24 cellular contexts compared by ENCODE assay signal in the genomic region with DNA sequence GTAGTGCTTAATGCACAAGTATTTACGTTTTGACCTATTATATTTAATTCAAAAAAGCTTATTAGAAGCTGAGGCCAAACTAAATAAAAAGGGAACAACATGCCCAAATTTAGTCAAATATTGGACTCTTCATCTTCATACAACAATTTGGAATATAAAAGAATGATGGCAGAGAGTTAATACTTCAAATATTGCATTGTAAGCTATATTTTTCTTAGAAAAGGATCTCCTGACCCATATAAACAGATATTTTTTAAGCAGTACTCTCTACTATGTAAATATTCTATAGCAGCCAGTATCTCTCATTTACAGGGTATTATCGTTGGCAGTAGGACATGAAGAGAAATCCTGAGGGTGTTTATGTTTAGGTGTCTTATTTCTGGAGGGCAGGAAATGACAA.
A peak's percentile ranks its signal among the peaks of the same experiment; 100 is the strongest.
DNase-seq lines count a peak whose midpoint lies in the region; ATAC-seq, FAIRE-seq and TF ChIP-seq lines count a peak whose summit lies in the region.
"Had no signal": no experiment of that assay in that cellular context is flagged by ENCODE, and none has a peak within 500 bp of the region (broad histone marks: within the 10 kb centered on the region; RNA-seq: fewer than 3 reads in every experiment).

No MANE protein-coding gene starts in this region.

- no peaks in the 10 kb centered on the region for H3K4me1 ChIP-seq in A549
- H3K4me1 ChIP-seq in adipocyte (ENCODE audit: control insufficient read depth, insufficient read depth, low read length), result no peaks in the 10 kb centered on the region
- H3K4me1 ChIP-seq in left lung, result no peaks in the 10 kb centered on the region
- H3K4me1 ChIP-seq in upper lobe of right lung, result no peaks in the 10 kb centered on the region
- H3K4me1 ChIP-seq: BLaER1 had no signal

- no peak for TF ChIP-seq CTCF in A549 (IDR thresholded peaks at IDR 0.05)
- no peak for TF ChIP-seq CTCF in foreskin fibroblast (IDR thresholded peaks at IDR 0.05; ENCODE audit: low read depth, low read length)
- no peak for TF ChIP-seq CTCF in left lung (IDR thresholded peaks at IDR 0.05)
- TF ChIP-seq CTCF in upper lobe of right lung (IDR thresholded peaks at IDR 0.05), result no peak
- no peak for TF ChIP-seq CTCF in omental fat pad (IDR thresholded peaks at IDR 0.05)

- ATAC-seq in A549 (no peak), left lung (no peak), upper lobe of right lung (no peak), omental fat pad (ENCODE audit: low FRiP score) (no peak)

- DNase-seq in A549 (ENCODE audit: low read depth in 1 of 2, low spot score in 1 of 2) (no peak), HCEC 1CT (peak; percentile 17), adipocyte (ENCODE audit: low read depth) (peak; percentile 44), foreskin fibroblast (peak; percentile 3 to 23), left lung (no peak), upper lobe of right lung (no peak), omental fat pad (ENCODE audit: low spot score) (no peak)
- DNase-seq: CD4-positive, CD25-positive, alpha-beta regulatory T cell; DMS53; EL; GF-D8; KG1; NCI-H1048; NCI-H1417; NCI-H1694; NCI-H2029 treated with DMSO at 0.1 percent for 48 hours; NCI-H446 treated with DMSO at 0.1 percent for 48 hours; NCI-H526 treated with DMSO at 0.1 percent for 48 hours; RPMI8226; SHP77 had no signal

- no peaks in the 10 kb centered on the region for H3K36me3 ChIP-seq in adipocyte (ENCODE audit: control insufficient read depth, insufficient read depth, low read length, severe bottlenecking)
- H3K36me3 ChIP-seq in left lung, result no peaks in the 10 kb centered on the region
- H3K36me3 ChIP-seq in upper lobe of right lung, result no peaks in the 10 kb centered on the region
- H3K36me3 ChIP-seq: BLaER1 had no signal

- H3K27ac ChIP-seq in A549 (no peak overlapping the region), left lung (no peak overlapping the region), upper lobe of right lung (no peak overlapping the region)
- H3K27ac ChIP-seq: BLaER1 had no signal

- CTCF ChIA-PET in A549 (lab: Yijun Ruan, JAX), result no interaction called here

- no peak for TF ChIP-seq EP300 in A549 (IDR thresholded peaks at IDR 0.05)

- intact Hi-C loops in left lung (cut with DNase I) (no loop called here), upper lobe of right lung (cut with DNase I) (no loop called here)

- H3K4me3 ChIP-seq in A549 (no peak overlapping the region), adipocyte (ENCODE audit: low read length) (no peak overlapping the region), foreskin fibroblast (ENCODE audit: low read depth in 1 of 2, low read length in 2 of 2) (no peak overlapping the region), left lung (no peak overlapping the region), upper lobe of right lung (no peak overlapping the region)
- H3K4me3 ChIP-seq: BLaER1 had no signal

- no peak for TF ChIP-seq POLR2A in A549 (IDR thresholded peaks at IDR 0.05; ENCODE audit: low read length)

- no peaks in the 10 kb centered on the region for H3K9me3 ChIP-seq in A549
- H3K9me3 ChIP-seq in adipocyte (ENCODE audit: control insufficient read depth, low read length), result no peaks in the 10 kb centered on the region
- H3K9me3 ChIP-seq in left lung, result no peaks in the 10 kb centered on the region
- no peaks in the 10 kb centered on the region for H3K9me3 ChIP-seq in upper lobe of right lung
- H3K9me3 ChIP-seq: BLaER1 had no signal

- no peak overlapping the region for H3K9ac ChIP-seq in adipocyte (ENCODE audit: low read length)
- H3K9ac ChIP-seq: BLaER1 had no signal

- 42% methylated on average over 2 of the region's 2 CpGs for WGBS in A549 (ENCODE audit: missing lambda C conversion rate)

- no peak overlapping the region for H3K4me2 ChIP-seq in A549
- H3K4me2 ChIP-seq: BLaER1 had no signal

- TF ChIP-seq RAD21 in A549 (conservative IDR thresholded peaks at IDR 0.05 in 1 of 2, IDR thresholded peaks at IDR 0.05 in 1 of 2), result no peak

- H3K27me3 ChIP-seq in adipocyte (replicated peaks; ENCODE audit: control insufficient read depth, insufficient read depth, low read length) (no peaks in the 10 kb centered on the region), left lung (no peaks in the 10 kb centered on the region), upper lobe of right lung (no peaks in the 10 kb centered on the region)
- H3K27me3 ChIP-seq: BLaER1 had no signal

- POLR2A ChIA-PET in A549 (lab: Yijun Ruan, JAX), result no interaction called here

- FAIRE-seq in A549 (lab: Jason Lieb, UNC), result no peak
- FAIRE-seq: D721Med, GM12891, H54 had no signal

TF ChIP-seq in A549, 52 proteins besides CTCF, POLR2A, EP300 and RAD21:
- TF ChIP-seq TFCP2L1 (CRISPR knock-in tag; IDR thresholded peaks at IDR 0.05), result no peak
- TF ChIP-seq MAZ (IDR thresholded peaks at IDR 0.05; ENCODE audit: borderline replicate concordance, low read depth, low read length), result no peak
- no peak for TF ChIP-seq EHF (CRISPR knock-in tag; IDR thresholded peaks at IDR 0.05)
- TF ChIP-seq MAFK (IDR thresholded peaks at IDR 0.05; ENCODE audit: partially characterized antibody), result peak; percentile 59
- no peak for TF ChIP-seq GATA3 (IDR thresholded peaks at IDR 0.05; ENCODE audit: borderline replicate concordance)
- no peak for TF ChIP-seq HOXB5 (CRISPR knock-in tag; IDR thresholded peaks at IDR 0.05)

Comparison
In these comparisons a context has a peak if more than half of its experiments do, and no peak if none do; other contexts are left out.
1. DNase-seq: peak in HCEC 1CT (single experiment), adipocyte (single experiment) and foreskin fibroblast (2 of 2); none in A549 (0 of 2), left lung (0 of 2), upper lobe of right lung (single experiment) and omental fat pad (single experiment).